ENCODE assay signal across 1 cellular context in the genomic region with DNA sequence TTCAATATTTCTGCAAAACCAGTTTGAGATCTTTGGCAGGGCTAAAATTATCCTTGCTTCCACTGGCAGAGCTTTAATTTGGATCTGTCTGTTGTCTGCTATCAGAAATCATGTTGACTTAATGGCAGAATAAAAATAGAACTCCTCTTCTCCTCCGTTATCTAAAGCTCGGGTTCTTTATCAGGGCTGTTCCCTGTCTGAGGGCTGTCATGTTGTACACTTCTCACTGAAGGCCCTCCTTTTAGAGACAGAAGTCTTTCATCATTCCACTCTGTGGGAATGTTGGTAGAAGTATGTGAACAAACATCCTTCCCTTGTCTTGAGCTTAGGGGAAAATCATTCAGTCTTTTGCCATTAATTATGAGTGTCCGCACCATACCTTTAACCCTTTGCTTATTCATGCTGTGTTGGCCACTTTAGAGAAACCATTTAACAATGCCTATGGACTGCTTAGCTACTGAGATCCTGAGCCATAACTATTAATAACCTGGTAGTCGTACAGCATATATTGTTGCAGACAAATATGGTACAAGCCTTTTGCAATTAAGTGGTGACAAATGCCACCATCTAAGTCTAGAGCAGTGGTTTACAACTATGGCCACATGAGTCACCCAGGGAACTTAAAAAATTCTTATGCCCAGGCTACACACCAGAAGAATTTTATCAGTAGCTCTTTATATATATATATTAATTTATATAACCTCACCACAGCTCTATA.
A peak's percentile ranks its signal among the peaks of the same experiment; 100 is the strongest.
TF ChIP-seq lines count a peak whose summit lies in the region.

No MANE protein-coding gene starts in this region.

TF ChIP-seq in SK-N-SH treated with all-trans-retinoic acid at 6 μM for 48 hours, 23 proteins besides CTCF, POLR2A, EP300 and RAD21:
- peak; percentile 40; the same call in 1 of the 2 replicates for TF ChIP-seq ZFP3 (CRISPR knock-in tag; IDR thresholded peaks at IDR 0.05)
- TF ChIP-seq ISL1 (CRISPR knock-in tag; IDR thresholded peaks at IDR 0.05), result peak; percentile 92
- no peak for TF ChIP-seq ZNF565 (CRISPR knock-in tag; conservative IDR thresholded peaks at IDR 0.05; ENCODE audit: low read depth)
- TF ChIP-seq, protein P1, sequence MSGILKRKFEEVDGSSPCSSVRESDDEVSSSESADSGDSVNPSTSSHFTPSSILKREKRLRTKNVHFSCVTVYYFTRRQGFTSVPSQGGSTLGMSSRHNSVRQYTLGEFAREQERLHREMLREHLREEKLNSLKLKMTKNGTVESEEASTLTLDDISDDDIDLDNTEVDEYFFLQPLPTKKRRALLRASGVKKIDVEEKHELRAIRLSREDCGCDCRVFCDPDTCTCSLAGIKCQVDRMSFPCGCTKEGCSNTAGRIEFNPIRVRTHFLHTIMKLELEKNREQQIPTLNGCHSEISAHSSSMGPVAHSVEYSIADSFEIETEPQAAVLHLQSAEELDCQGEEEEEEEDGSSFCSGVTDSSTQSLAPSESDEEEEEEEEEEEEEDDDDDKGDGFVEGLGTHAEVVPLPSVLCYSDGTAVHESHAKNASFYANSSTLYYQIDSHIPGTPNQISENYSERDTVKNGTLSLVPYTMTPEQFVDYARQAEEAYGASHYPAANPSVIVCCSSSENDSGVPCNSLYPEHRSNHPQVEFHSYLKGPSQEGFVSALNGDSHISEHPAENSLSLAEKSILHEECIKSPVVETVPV (CRISPR knock-in tag; IDR thresholded peaks at IDR 0.05), result 0 out of 2 replicates have a peak, but pooled peaks have one; percentile 26
- peak; percentile 13; the same call in 1 of the 2 replicates for TF ChIP-seq TCF4 (CRISPR knock-in tag; IDR thresholded peaks at IDR 0.05; ENCODE audit: borderline replicate concordance)
- TF ChIP-seq, protein P2, sequence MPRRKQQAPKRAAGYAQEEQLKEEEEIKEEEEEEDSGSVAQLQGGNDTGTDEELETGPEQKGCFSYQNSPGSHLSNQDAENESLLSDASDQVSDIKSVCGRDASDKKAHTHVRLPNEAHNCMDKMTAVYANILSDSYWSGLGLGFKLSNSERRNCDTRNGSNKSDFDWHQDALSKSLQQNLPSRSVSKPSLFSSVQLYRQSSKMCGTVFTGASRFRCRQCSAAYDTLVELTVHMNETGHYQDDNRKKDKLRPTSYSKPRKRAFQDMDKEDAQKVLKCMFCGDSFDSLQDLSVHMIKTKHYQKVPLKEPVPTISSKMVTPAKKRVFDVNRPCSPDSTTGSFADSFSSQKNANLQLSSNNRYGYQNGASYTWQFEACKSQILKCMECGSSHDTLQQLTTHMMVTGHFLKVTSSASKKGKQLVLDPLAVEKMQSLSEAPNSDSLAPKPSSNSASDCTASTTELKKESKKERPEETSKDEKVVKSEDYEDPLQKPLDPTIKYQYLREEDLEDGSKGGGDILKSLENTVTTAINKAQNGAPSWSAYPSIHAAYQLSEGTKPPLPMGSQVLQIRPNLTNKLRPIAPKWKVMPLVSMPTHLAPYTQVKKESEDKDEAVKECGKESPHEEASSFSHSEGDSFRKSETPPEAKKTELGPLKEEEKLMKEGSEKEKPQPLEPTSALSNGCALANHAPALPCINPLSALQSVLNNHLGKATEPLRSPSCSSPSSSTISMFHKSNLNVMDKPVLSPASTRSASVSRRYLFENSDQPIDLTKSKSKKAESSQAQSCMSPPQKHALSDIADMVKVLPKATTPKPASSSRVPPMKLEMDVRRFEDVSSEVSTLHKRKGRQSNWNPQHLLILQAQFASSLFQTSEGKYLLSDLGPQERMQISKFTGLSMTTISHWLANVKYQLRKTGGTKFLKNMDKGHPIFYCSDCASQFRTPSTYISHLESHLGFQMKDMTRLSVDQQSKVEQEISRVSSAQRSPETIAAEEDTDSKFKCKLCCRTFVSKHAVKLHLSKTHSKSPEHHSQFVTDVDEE (CRISPR knock-in tag; IDR thresholded peaks at IDR 0.05), result peak; percentile 64; the same call in 1 of the 2 replicates
